Comparison of ENCODE assay signal across 10 cellular contexts in genomic region chr11:70078095-70078795, GRCh38.
DNase-seq lines count a peak whose midpoint lies in the region; ATAC-seq and TF ChIP-seq lines count a peak whose summit lies in the region.
"Had no signal": no experiment of that assay in that cellular context is flagged by ENCODE, and none has a peak within 500 bp of the region (broad histone marks: within the 10 kb centered on the region; RNA-seq: fewer than 3 reads in every experiment).

Gene ANO1 (plus strand): TSS chr11:70078317. CDS start chr11:70078607, 290 bp downstream.

- H3K4me1 ChIP-seq in ES-I3 (ENCODE audit: insufficient read depth, low read length), result peaks cover 8% of the 10 kb centered on the region; the same call in 1 of the 2 replicates
- H3K4me1 ChIP-seq in iPS-18a (ENCODE audit: control insufficient read depth, low read depth, low read length), result peaks cover 6% of the 10 kb centered on the region
- H3K4me1 ChIP-seq in rectal smooth muscle tissue (ENCODE audit: control insufficient read depth, insufficient read depth, low read length), result no peaks in the 10 kb centered on the region

- peak within 1 kb of the TSS; percentile 46; the same call in 1 of the 2 replicates for H3K9ac ChIP-seq in ES-I3 (ENCODE audit: low read depth, low read length)
- no peak within 1 kb of the TSS for H3K9ac ChIP-seq in iPS-18a (ENCODE audit: low read length)
- no peak within 1 kb of the TSS for H3K9ac ChIP-seq in rectal smooth muscle tissue (ENCODE audit: low read length)

- TF ChIP-seq CTCF in astrocyte of the cerebellum (IDR thresholded peaks at IDR 0.05; ENCODE audit: low read depth, low read length, missing control alignments), result no peak

- DNase-seq in astrocyte of the cerebellum (ENCODE audit: low read depth) (no peak), MV-4-11 (lab: John Stamatoyannopoulos, UW) (no peak), ACHN (no peak)
- DNase-seq: activated CD8-positive, alpha-beta T cell treated with anti-CD3 and anti-CD28 coated beads, Interleukin-2, amount 10 ng/mL, durations not matched to agents 7 days and 5 days; small intestine had no signal

- ATAC-seq in HG02623 (IDR thresholded peaks at IDR 0.05; ENCODE audit: unreplicated experiment), result no peak
- no peak for ATAC-seq in GM21526 (IDR thresholded peaks at IDR 0.05; ENCODE audit: low FRiP score, unreplicated experiment)
- ATAC-seq: activated CD8-positive, alpha-beta T cell treated with anti-CD3 and anti-CD28 coated beads, Interleukin-2, amount 10 ng/mL, durations not matched to agents 7 days and 5 days had no signal

- no peaks in the 10 kb centered on the region for H3K9me3 ChIP-seq in ES-I3 (ENCODE audit: control insufficient read depth, insufficient read depth, low read length)
- no peaks in the 10 kb centered on the region for H3K9me3 ChIP-seq in iPS-18a (ENCODE audit: control insufficient read depth, low read depth, low read length)

- peak within 1 kb of the TSS; percentile 20 for H3K4me3 ChIP-seq in astrocyte of the cerebellum (ENCODE audit: low read depth, low read length)
- H3K4me3 ChIP-seq in iPS-18a (ENCODE audit: low read length), result peak within 1 kb of the TSS; percentile 47
- peak within 1 kb of the TSS; percentile 37 for H3K4me3 ChIP-seq in rectal smooth muscle tissue (ENCODE audit: low read length)

- H3K36me3 ChIP-seq in ES-I3 (ENCODE audit: insufficient read depth, low read length) (no peaks in the 10 kb centered on the region), iPS-18a (ENCODE audit: control insufficient read depth, low read depth, low read length) (no peaks in the 10 kb centered on the region), rectal smooth muscle tissue (ENCODE audit: control insufficient read depth, insufficient read depth, low read length) (no peaks in the 10 kb centered on the region)

- peaks cover 81% of the 10 kb centered on the region for H3K27me3 ChIP-seq in iPS-18a (ENCODE audit: control insufficient read depth, insufficient read depth, low read length)
- H3K27me3 ChIP-seq in rectal smooth muscle tissue (ENCODE audit: control insufficient read depth, insufficient read depth, low read length), result peaks cover 18% of the 10 kb centered on the region

- no peak within 1 kb of the TSS for H3K27ac ChIP-seq in iPS-18a (ENCODE audit: low read length)
- H3K27ac ChIP-seq in rectal smooth muscle tissue (ENCODE audit: low read depth, low read length), result no peak within 1 kb of the TSS

- in situ Hi-C loops in astrocyte of the cerebellum (cut with HindIII; ENCODE audit: low sequenced_read_pairs) (no loop called here), ACHN (cut with HindIII; ENCODE audit: low pct_ligation_motif_present, low pct_unique_long_range_greater_than_20kb, low sequenced_read_pairs) (no loop called here)
